In the genomic region with DNA sequence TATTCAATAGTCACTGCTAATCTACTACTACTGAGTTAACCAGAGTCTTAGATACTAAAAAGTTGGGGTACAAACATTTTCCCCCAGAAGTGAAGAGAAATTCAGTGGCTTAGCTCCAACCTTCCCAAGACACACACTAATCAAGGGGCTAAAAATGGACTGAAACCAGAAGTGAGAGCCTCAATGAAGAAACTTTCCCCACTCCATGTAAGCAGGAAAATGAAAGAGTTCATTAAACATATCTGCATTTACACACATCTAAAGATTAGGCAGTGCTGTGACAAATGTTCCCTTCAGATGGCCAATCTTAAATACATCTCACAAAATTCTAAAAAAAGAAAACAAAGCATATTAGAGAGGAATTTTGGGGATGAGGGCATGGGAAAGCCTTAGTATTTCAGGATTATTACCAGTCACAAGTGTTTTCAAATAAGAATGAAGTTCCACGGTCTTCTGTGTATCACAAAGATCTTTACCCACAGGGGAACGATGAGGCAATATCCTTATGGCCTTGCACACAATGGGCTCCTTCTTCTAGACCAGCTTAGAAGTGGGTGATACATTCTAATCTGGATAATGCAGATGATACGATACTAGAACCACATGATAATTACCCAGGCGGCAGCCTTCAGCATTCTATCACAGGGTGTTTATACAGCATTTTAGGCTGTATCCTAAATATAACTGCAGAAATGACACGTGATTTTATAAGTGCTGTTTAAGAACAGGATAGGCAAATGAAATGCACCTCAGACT, we compare ENCODE assay signal across 9 cellular contexts. TPM values are rescaled to one million over a fixed set of nuclear protein-coding genes. Genes with fewer than 3 reads are reported as not detected.
DNase-seq lines count a peak whose midpoint lies in the region; ATAC-seq and TF ChIP-seq lines count a peak whose summit lies in the region.
"Had no signal": no experiment of that assay in that cellular context is flagged by ENCODE, and none has a peak within 500 bp of the region (broad histone marks: within the 10 kb centered on the region; RNA-seq: fewer than 3 reads in every experiment).

No MANE protein-coding gene starts in this region.

- no peaks in the 10 kb centered on the region for H3K27me3 Mint-ChIP-seq in activated naive CD8-positive, alpha-beta T cell
- H3K27me3 Mint-ChIP-seq in glutamatergic neuron (ENCODE audit: unreplicated experiment), result no peaks in the 10 kb centered on the region

- no peaks in the 10 kb centered on the region for H3F3A ChIP-seq in PC-3 (ENCODE audit: low read length, unreplicated experiment)

- no peak overlapping the region for H3K4me2 ChIP-seq in PC-3 (ENCODE audit: low read length)

- H3K9me3 ChIP-seq in PC-3 (ENCODE audit: low read length), result no peaks in the 10 kb centered on the region
- H3K9me3 ChIP-seq: SJCRH30 had no signal

- no peaks in the 10 kb centered on the region for H3K27me3 ChIP-seq in PC-3 (ENCODE audit: low read length)
- H3K27me3 ChIP-seq: SJCRH30 had no signal

- DNase-seq in SKM-1 treated with dmso at 0.1 percent for 144 hours (lab: John Stamatoyannopoulos, UW; ENCODE audit: unreplicated experiment) (peak; percentile 29), SKM-1 (lab: John Stamatoyannopoulos, UW; ENCODE audit: unreplicated experiment) (no peak), retinal pigment epithelial cell (ENCODE audit: low read depth) (peak; percentile 36), PC-3 (no peak), glutamatergic neuron (no peak), left lobe of liver (ENCODE audit: low spot score) (no peak)

- ATAC-seq in HG03439 (IDR thresholded peaks at IDR 0.05; ENCODE audit: unreplicated experiment) (peak; percentile 29), PC-3 (no peak), left lobe of liver (no peak)

- H3K36me3 Mint-ChIP-seq in activated naive CD8-positive, alpha-beta T cell, result peaks cover 41% of the 10 kb centered on the region
- H3K36me3 Mint-ChIP-seq in glutamatergic neuron (ENCODE audit: unreplicated experiment), result peaks cover 10% of the 10 kb centered on the region

- H3K79me2 ChIP-seq in PC-3 (ENCODE audit: low read length), result no peaks in the 10 kb centered on the region

- POLR2A ChIA-PET in PC-3 (lab: Charles Lee; ENCODE audit: unreplicated experiment), result no interaction called here

- no peaks in the 10 kb centered on the region for H4K20me1 ChIP-seq in PC-3 (ENCODE audit: low read length)

- no TSS peak for BruUV-seq in PC-3 (replicated peaks; lab: Mats Ljungman, UMichigan)

- H3K4me3 ChIP-seq in retinal pigment epithelial cell (ENCODE audit: low read length) (no peak overlapping the region), PC-3 (ENCODE audit: low read length) (no peak overlapping the region)
- H3K4me3 ChIP-seq: SJCRH30 had no signal

- peak overlapping the region; percentile 81 for H3K4me3 Mint-ChIP-seq in activated naive CD8-positive, alpha-beta T cell
- H3K4me3 Mint-ChIP-seq in glutamatergic neuron (ENCODE audit: unreplicated experiment), result no peak overlapping the region

- no peak overlapping the region for H2AFZ ChIP-seq in PC-3 (ENCODE audit: low read length)

- H3K9me2 ChIP-seq in PC-3 (replicated peaks; ENCODE audit: low read length), result no peaks in the 10 kb centered on the region

- no peak overlapping the region for H3K27ac ChIP-seq in PC-3 (ENCODE audit: low read length)
- H3K27ac ChIP-seq: SJCRH30 had no signal

- peaks cover 85% of the 10 kb centered on the region for H3K4me1 Mint-ChIP-seq in activated naive CD8-positive, alpha-beta T cell (ENCODE audit: low read depth)
- no peaks in the 10 kb centered on the region for H3K4me1 Mint-ChIP-seq in glutamatergic neuron (ENCODE audit: low read depth, unreplicated experiment)

- CTCF ChIA-PET in PC-3 (lab: Charles Lee), result no interaction called here

- intact Hi-C loops in PC-3 (cut with micrococcal nuclease), result no loop called here

- H3K36me3 ChIP-seq in PC-3 (ENCODE audit: low read depth, low read length), result no peaks in the 10 kb centered on the region
- H3K36me3 ChIP-seq: SJCRH30 had no signal

- peaks cover 9% of the 10 kb centered on the region for H3K4me1 ChIP-seq in PC-3 (ENCODE audit: insufficient read depth, low read length)
- H3K4me1 ChIP-seq: SJCRH30 had no signal

- no peaks in the 10 kb centered on the region for H3K9me3 Mint-ChIP-seq in activated naive CD8-positive, alpha-beta T cell (ENCODE audit: low read depth)
- H3K9me3 Mint-ChIP-seq in glutamatergic neuron (ENCODE audit: unreplicated experiment), result no peaks in the 10 kb centered on the region

- H3K9ac ChIP-seq in PC-3 (ENCODE audit: low read length), result no peak overlapping the region

- peak overlapping the region; percentile 98 for H3K27ac Mint-ChIP-seq in activated naive CD8-positive, alpha-beta T cell
- no peak overlapping the region for H3K27ac Mint-ChIP-seq in glutamatergic neuron (ENCODE audit: unreplicated experiment)

- TF ChIP-seq CTCF in retinal pigment epithelial cell (conservative IDR thresholded peaks at IDR 0.05; ENCODE audit: low read depth, low read length) (no peak), PC-3 (conservative IDR thresholded peaks at IDR 0.05; ENCODE audit: low read depth, low read length) (no peak), glutamatergic neuron (IDR thresholded peaks at IDR 0.05; ENCODE audit: partially characterized antibody, unreplicated experiment) (no peak)

RNA-seq across cellular contexts. Expression of a gene that starts 17.1 kb away (rescaled TPM):
- total RNA-seq in PC-3 (2014; rRNA removed) (2.4 and 28.7 TPM in 2 replicates), glutamatergic neuron (ENCODE audit: unreplicated experiment) (12.0 TPM), left lobe of liver (7.9 TPM)

Comparison
In these comparisons a context has a peak if more than half of its experiments do, and no peak if none do; other contexts are left out.
1. DNase-seq: peak in SKM-1 treated with dmso at 0.1 percent for 144 hours (single experiment) and retinal pigment epithelial cell (single experiment); none in SKM-1 (single experiment), PC-3 (single experiment), glutamatergic neuron (single experiment) and left lobe of liver (single experiment).